Comparison of ENCODE assay signal across 14 cellular contexts in the genomic region with DNA sequence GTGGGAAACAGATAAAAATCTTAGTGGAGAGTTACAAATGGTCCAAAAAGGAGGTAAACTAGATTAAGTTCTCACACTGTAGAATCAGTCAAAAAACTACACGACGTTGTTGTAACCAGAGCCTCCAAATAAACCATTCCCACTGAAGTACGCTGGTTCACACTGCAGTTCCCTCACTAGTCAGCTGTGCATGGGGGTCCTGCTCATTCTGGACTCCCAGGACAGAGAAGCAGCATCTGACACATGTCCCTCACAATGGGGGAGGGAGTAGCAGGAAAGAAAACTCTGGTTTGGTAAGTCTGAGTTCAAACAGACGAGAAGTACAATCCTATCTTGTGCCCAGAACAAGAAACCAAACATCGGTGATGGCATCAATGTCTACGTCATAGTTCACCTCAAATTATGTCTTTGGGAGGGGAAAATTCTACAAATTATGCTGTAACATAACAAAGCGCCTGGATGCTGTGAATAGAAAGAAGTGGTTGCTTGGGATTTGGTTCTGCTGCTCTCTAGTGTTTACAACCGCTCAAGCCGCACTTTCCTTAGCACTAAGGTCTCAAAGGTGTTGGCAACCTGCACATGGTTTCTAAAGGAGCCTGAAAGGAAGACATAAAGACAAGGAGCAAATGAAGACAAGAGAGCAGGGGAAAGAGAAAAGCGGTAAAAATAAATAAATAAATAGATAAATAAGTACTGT.
DNase-seq lines count a peak whose midpoint lies in the region; ATAC-seq and TF ChIP-seq lines count a peak whose summit lies in the region.
"Had no signal": no experiment of that assay in that cellular context is flagged by ENCODE, and none has a peak within 500 bp of the region (broad histone marks: within the 10 kb centered on the region; RNA-seq: fewer than 3 reads in every experiment).

No MANE protein-coding gene starts in this region.

- CTCF ChIA-PET in CD4-positive, alpha-beta T cell (lab: Charles Lee): no interaction called here

- H3K9me3 Mint-ChIP-seq in CD4-positive, alpha-beta T cell: no peaks in the 10 kb centered on the region
- no peaks in the 10 kb centered on the region for H3K9me3 Mint-ChIP-seq in brain
- H3K9me3 Mint-ChIP-seq: activated naive CD4-positive, alpha-beta T cell treated with anti-CD3 and anti-CD28 coated beads, Interleukin-2, amount 50 U/mL, for 24 hours had no signal

- H3K27ac Mint-ChIP-seq in CD4-positive, alpha-beta T cell: no peak overlapping the region
- no peak overlapping the region for H3K27ac Mint-ChIP-seq in brain
- H3K27ac Mint-ChIP-seq: activated naive CD4-positive, alpha-beta T cell treated with anti-CD3 and anti-CD28 coated beads, Interleukin-2, amount 50 U/mL, for 24 hours had no signal

- no peaks in the 10 kb centered on the region for H3K27me3 Mint-ChIP-seq in CD4-positive, alpha-beta T cell
- H3K27me3 Mint-ChIP-seq in brain: no peaks in the 10 kb centered on the region
- H3K27me3 Mint-ChIP-seq: activated naive CD4-positive, alpha-beta T cell treated with anti-CD3 and anti-CD28 coated beads, Interleukin-2, amount 50 U/mL, for 24 hours had no signal

- no peak for TF ChIP-seq EP300 in Ishikawa (IDR thresholded peaks at IDR 0.05; ENCODE audit: borderline replicate concordance)

- POLR2A ChIA-PET in CD4-positive, alpha-beta T cell (lab: Charles Lee): interaction anchor here (1.2 kb wide), 1 partner anchor 19 kb away, joined by 3 read pairs; no protein-coding TSS in a partner anchor

- no peaks in the 10 kb centered on the region for H3K36me3 Mint-ChIP-seq in CD4-positive, alpha-beta T cell (ENCODE audit: low read depth)
- H3K36me3 Mint-ChIP-seq in brain: no peaks in the 10 kb centered on the region

- H3K4me3 ChIP-seq in effector memory CD4-positive, alpha-beta T cell (ENCODE audit: insufficient read depth, low read depth, low read length, poor library complexity, severe bottlenecking): no peak overlapping the region
- H3K4me3 ChIP-seq: esophagus squamous epithelium, stomach had no signal

- H3K27me3 ChIP-seq in CD4-positive, alpha-beta T cell (ENCODE audit: control insufficient read depth, insufficient read depth, low read length): no peaks in the 10 kb centered on the region
- H3K27me3 ChIP-seq in effector memory CD4-positive, alpha-beta T cell (replicated peaks; ENCODE audit: control insufficient read depth, insufficient read depth, low read length, poor library complexity, severe bottlenecking): no peaks in the 10 kb centered on the region
- H3K27me3 ChIP-seq: esophagus squamous epithelium, stomach had no signal

- no peaks in the 10 kb centered on the region for H3K9me3 ChIP-seq in CD4-positive, alpha-beta T cell (ENCODE audit: control insufficient read depth, low read length)
- no peaks in the 10 kb centered on the region for H3K9me3 ChIP-seq in effector memory CD4-positive, alpha-beta T cell (ENCODE audit: control insufficient read depth, low read length)
- H3K9me3 ChIP-seq: esophagus squamous epithelium, stomach had no signal

- H3K36me3 ChIP-seq in effector memory CD4-positive, alpha-beta T cell (ENCODE audit: control insufficient read depth, insufficient read depth, low read length): no peaks in the 10 kb centered on the region
- H3K36me3 ChIP-seq: esophagus squamous epithelium, stomach had no signal

- TF ChIP-seq RAD21 in Ishikawa (IDR thresholded peaks at IDR 0.05; ENCODE audit: low read depth): peak; percentile 29

- H3K27ac ChIP-seq in CD4-positive, alpha-beta T cell (ENCODE audit: low read depth, low read length): no peak overlapping the region
- no peak overlapping the region for H3K27ac ChIP-seq in effector memory CD4-positive, alpha-beta T cell (ENCODE audit: insufficient read depth, low read length, poor library complexity, severe bottlenecking)
- H3K27ac ChIP-seq: esophagus squamous epithelium, stomach had no signal

- DNase-seq in CD4-positive, alpha-beta T cell: no peak
- peak; percentile 80 for DNase-seq in left kidney (ENCODE audit: low read depth, low spot score)
- no peak for DNase-seq in HCEC 1CT
- no peak for DNase-seq in effector memory CD4-positive, alpha-beta T cell
- no peak for DNase-seq in dedifferentiated amniotic fluid mesenchymal stem cell (ENCODE audit: extremely low spot score)
- no peak for DNase-seq in head of caudate nucleus
- DNase-seq: DMS79, esophagus squamous epithelium, NCI-H1092 treated with DMSO at 0.1 percent for 48 hours, RPMI8226 had no signal

- peaks cover 46% of the 10 kb centered on the region for H3K4me1 Mint-ChIP-seq in CD4-positive, alpha-beta T cell (ENCODE audit: low read depth)
- peaks cover 15% of the 10 kb centered on the region for H3K4me1 Mint-ChIP-seq in brain

- no peak for TF ChIP-seq CTCF in CD4-positive, alpha-beta T cell (IDR thresholded peaks at IDR 0.05)
- peak; percentile 31 to 42 for TF ChIP-seq CTCF in brain (conservative IDR thresholded peaks at IDR 0.05)

- ATAC-seq in CD4-positive, alpha-beta T cell (ENCODE audit: poor library complexity): peak; percentile 60

- peaks cover 20% of the 10 kb centered on the region for H3K4me1 ChIP-seq in effector memory CD4-positive, alpha-beta T cell (ENCODE audit: control insufficient read depth, insufficient read depth, low read length, poor library complexity, severe bottlenecking)
- H3K4me1 ChIP-seq: esophagus squamous epithelium had no signal

- intact Hi-C loops in CD4-positive, alpha-beta T cell (cut with DNase I, micrococcal nuclease): loop anchor here in 1 of 2 experiments (5.0 to 10.0 kb wide), 2 partner anchors 47 to 435 kb away; no protein-coding TSS in a partner anchor
- intact Hi-C loops in head of caudate nucleus (cut with DNase I): no loop called here

- H3K4me3 Mint-ChIP-seq in CD4-positive, alpha-beta T cell: peak overlapping the region; percentile 51
- H3K4me3 Mint-ChIP-seq in brain: no peak overlapping the region

TF ChIP-seq in Ishikawa, 13 proteins besides CTCF, POLR2A, EP300 and RAD21:
- no peak for TF ChIP-seq YY1 (IDR thresholded peaks at IDR 0.05; ENCODE audit: low read depth)
- no peak for TF ChIP-seq EGR1 (IDR thresholded peaks at IDR 0.05)
- no peak for TF ChIP-seq TAF1 (IDR thresholded peaks at IDR 0.05; ENCODE audit: low read depth)
- no peak for TF ChIP-seq ZBTB7A (IDR thresholded peaks at IDR 0.05; ENCODE audit: low read depth)
- TF ChIP-seq USF1 (IDR thresholded peaks at IDR 0.05): no peak
- TF ChIP-seq, protein P1, sequence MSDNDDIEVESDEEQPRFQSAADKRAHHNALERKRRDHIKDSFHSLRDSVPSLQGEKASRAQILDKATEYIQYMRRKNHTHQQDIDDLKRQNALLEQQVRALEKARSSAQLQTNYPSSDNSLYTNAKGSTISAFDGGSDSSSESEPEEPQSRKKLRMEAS (IDR thresholded peaks at IDR 0.05): no peak
- TF ChIP-seq TCF12 (IDR thresholded peaks at IDR 0.05; ENCODE audit: low read depth): no peak
- no peak for TF ChIP-seq TEAD4 (IDR thresholded peaks at IDR 0.05)
- TF ChIP-seq FOXM1 (IDR thresholded peaks at IDR 0.05; ENCODE audit: borderline replicate concordance, low read depth): no peak
- TF ChIP-seq CREB1 (IDR thresholded peaks at IDR 0.05; ENCODE audit: low read depth): no peak
- no peak for TF ChIP-seq NFIC (IDR thresholded peaks at IDR 0.05)
- TF ChIP-seq REST (IDR thresholded peaks at IDR 0.05; ENCODE audit: low read depth): no peak
- TF ChIP-seq CEBPB (IDR thresholded peaks at IDR 0.05): no peak
